15 cellular contexts compared by ENCODE assay signal in genomic region chr3:177525987-177526712, GRCh38.
DNase-seq lines count a peak whose midpoint lies in the region; ATAC-seq and TF ChIP-seq lines count a peak whose summit lies in the region.
"Had no signal": no experiment of that assay in that cellular context is flagged by ENCODE, and none has a peak within 500 bp of the region (broad histone marks: within the 10 kb centered on the region; RNA-seq: fewer than 3 reads in every experiment).

No MANE protein-coding gene starts in this region.

- H3K9me3 Mint-ChIP-seq in mesothelial cell of epicardium: peaks cover 25% of the 10 kb centered on the region
- peaks cover 4% of the 10 kb centered on the region for H3K9me3 Mint-ChIP-seq in CD8-positive, alpha-beta T cell
- peaks cover 2% of the 10 kb centered on the region for H3K9me3 Mint-ChIP-seq in activated CD4-positive, alpha-beta memory T cell treated with anti-CD3 and anti-CD28 coated beads, Interleukin-2, amount 10 ng/mL, durations not matched to agents 7 days and 5 days

- CTCF ChIA-PET in CD8-positive, alpha-beta T cell (lab: Charles Lee): no interaction called here
- CTCF ChIA-PET in activated CD4-positive, alpha-beta memory T cell treated with anti-CD3 and anti-CD28 coated beads, Interleukin-2, amount 10 ng/mL, durations not matched to agents 7 days and 5 days (lab: Charles Lee): interaction anchor here (0.6 kb wide), 1 partner anchor 163 kb away, joined by 3 read pairs; no protein-coding TSS in a partner anchor

- DNase-seq in Ammon's horn (ENCODE audit: low spot score) (peak; percentile 70), LHCN-M2 (ENCODE audit: low read depth) (peak; percentile 86), amniotic epithelial cell (ENCODE audit: low read depth) (peak; percentile 71), mesothelial cell of epicardium (ENCODE audit: low spot score in 2 of 2, unreplicated experiment in 2 of 2) (no peak), left cardiac atrium (no peak)
- no peak for DNase-seq in CD8-positive, alpha-beta T cell
- DNase-seq in activated CD4-positive, alpha-beta memory T cell treated with anti-CD3 and anti-CD28 coated beads, Interleukin-2, amount 10 ng/mL, durations not matched to agents 7 days and 5 days: no peak
- DNase-seq: activated CD4-positive, alpha-beta T cell treated with anti-CD3 and anti-CD28 coated beads for 48 hours; effector CD8-positive, alpha-beta T cell; NCI-H1092 treated with DMSO at 0.1 percent for 48 hours; stimulated activated CD4-positive, alpha-beta T cell treated with anti-CD3 and anti-CD28 coated beads, Interleukin-4, amount 100 ng/mL, for 24 hours had no signal

- no peaks in the 10 kb centered on the region for H3K27me3 ChIP-seq in CD8-positive, alpha-beta T cell (ENCODE audit: insufficient read depth, low read length)
- H3K27me3 ChIP-seq: neural progenitor cell, tibial nerve had no signal

- TF ChIP-seq CTCF in mesothelial cell of epicardium (IDR thresholded peaks at IDR 0.05; ENCODE audit: unreplicated experiment): no peak
- TF ChIP-seq CTCF in CD8-positive, alpha-beta T cell (IDR thresholded peaks at IDR 0.05): no peak

- H3K27ac ChIP-seq in CD8-positive, alpha-beta T cell (ENCODE audit: low read depth, low read length): no peak overlapping the region
- H3K27ac ChIP-seq: neural progenitor cell, tibial nerve had no signal

- H3K4me3 Mint-ChIP-seq in mesothelial cell of epicardium: no peak overlapping the region
- H3K4me3 Mint-ChIP-seq in CD8-positive, alpha-beta T cell: no peak overlapping the region
- no peak overlapping the region for H3K4me3 Mint-ChIP-seq in activated CD4-positive, alpha-beta memory T cell treated with anti-CD3 and anti-CD28 coated beads, Interleukin-2, amount 10 ng/mL, durations not matched to agents 7 days and 5 days
- H3K4me3 Mint-ChIP-seq: activated naive CD4-positive, alpha-beta T cell treated with anti-CD3 and anti-CD28 coated beads, Interleukin-2, amount 50 U/mL, for 24 hours; neural progenitor cell had no signal

- no peak overlapping the region for H3K4me3 ChIP-seq in CD8-positive, alpha-beta T cell (ENCODE audit: low read depth, low read length)
- H3K4me3 ChIP-seq: neural progenitor cell, tibial nerve had no signal

- POLR2A ChIA-PET in CD8-positive, alpha-beta T cell (lab: Charles Lee): interaction anchor here (1.1 kb wide), 1 partner anchor 11 kb away, joined by 3 read pairs; no protein-coding TSS in a partner anchor
- POLR2A ChIA-PET in activated CD4-positive, alpha-beta memory T cell treated with anti-CD3 and anti-CD28 coated beads, Interleukin-2, amount 10 ng/mL, durations not matched to agents 7 days and 5 days (lab: Charles Lee): no interaction called here

- peaks cover 14% of the 10 kb centered on the region for H3K36me3 Mint-ChIP-seq in mesothelial cell of epicardium
- no peaks in the 10 kb centered on the region for H3K36me3 Mint-ChIP-seq in CD8-positive, alpha-beta T cell
- H3K36me3 Mint-ChIP-seq in activated CD4-positive, alpha-beta memory T cell treated with anti-CD3 and anti-CD28 coated beads, Interleukin-2, amount 10 ng/mL, durations not matched to agents 7 days and 5 days (ENCODE audit: low read depth): peaks cover 4% of the 10 kb centered on the region

- H3K4me1 Mint-ChIP-seq in mesothelial cell of epicardium: peaks cover 51% of the 10 kb centered on the region
- peaks cover 35% of the 10 kb centered on the region for H3K4me1 Mint-ChIP-seq in CD8-positive, alpha-beta T cell (ENCODE audit: low read depth)
- peaks cover 7% of the 10 kb centered on the region for H3K4me1 Mint-ChIP-seq in activated CD4-positive, alpha-beta memory T cell treated with anti-CD3 and anti-CD28 coated beads, Interleukin-2, amount 10 ng/mL, durations not matched to agents 7 days and 5 days

- H3K9me3 ChIP-seq in CD8-positive, alpha-beta T cell (ENCODE audit: low read length): no peaks in the 10 kb centered on the region
- H3K9me3 ChIP-seq: tibial nerve had no signal

- H3K27me3 Mint-ChIP-seq in mesothelial cell of epicardium (ENCODE audit: low read depth): no peaks in the 10 kb centered on the region
- no peaks in the 10 kb centered on the region for H3K27me3 Mint-ChIP-seq in CD8-positive, alpha-beta T cell (ENCODE audit: low read depth)
- H3K27me3 Mint-ChIP-seq in activated CD4-positive, alpha-beta memory T cell treated with anti-CD3 and anti-CD28 coated beads, Interleukin-2, amount 10 ng/mL, durations not matched to agents 7 days and 5 days: no peaks in the 10 kb centered on the region
- H3K27me3 Mint-ChIP-seq: activated naive CD4-positive, alpha-beta T cell treated with anti-CD3 and anti-CD28 coated beads, Interleukin-2, amount 50 U/mL, for 24 hours had no signal

- ATAC-seq in GM18517 (IDR thresholded peaks at IDR 0.05; ENCODE audit: unreplicated experiment): no peak
- no peak for ATAC-seq in CD8-positive, alpha-beta T cell
- ATAC-seq in left cardiac atrium: no peak

- peak overlapping the region; percentile 57 for H3K27ac Mint-ChIP-seq in mesothelial cell of epicardium
- no peak overlapping the region for H3K27ac Mint-ChIP-seq in CD8-positive, alpha-beta T cell
- no peak overlapping the region for H3K27ac Mint-ChIP-seq in activated CD4-positive, alpha-beta memory T cell treated with anti-CD3 and anti-CD28 coated beads, Interleukin-2, amount 10 ng/mL, durations not matched to agents 7 days and 5 days
- H3K27ac Mint-ChIP-seq: activated naive CD4-positive, alpha-beta T cell treated with anti-CD3 and anti-CD28 coated beads, Interleukin-2, amount 50 U/mL, for 24 hours; neural progenitor cell had no signal

- no peaks in the 10 kb centered on the region for H3K36me3 ChIP-seq in CD8-positive, alpha-beta T cell (ENCODE audit: insufficient read depth, low read length)
- H3K36me3 ChIP-seq: neural progenitor cell, tibial nerve had no signal

- H3K4me1 ChIP-seq in CD8-positive, alpha-beta T cell (ENCODE audit: insufficient read depth, low read length): peaks cover 5% of the 10 kb centered on the region

- intact Hi-C loops in CD8-positive, alpha-beta T cell (cut with DNase I, micrococcal nuclease): no loop called here
- intact Hi-C loops in left cardiac atrium (cut with DNase I): no loop called here

Comparison
In these comparisons a context has a peak if more than half of its experiments do, and no peak if none do; other contexts are left out.
1. DNase-seq: peak in Ammon's horn (single experiment), LHCN-M2 (single experiment) and amniotic epithelial cell (single experiment); none in mesothelial cell of epicardium (0 of 2), CD8-positive, alpha-beta T cell (0 of 7), left cardiac atrium (single experiment) and activated CD4-positive, alpha-beta memory T cell treated with anti-CD3 and anti-CD28 coated beads, Interleukin-2, amount 10 ng/mL, durations not matched to agents 7 days and 5 days (single experiment).